ENCODE assay signal across 25 cellular contexts in the genomic region with DNA sequence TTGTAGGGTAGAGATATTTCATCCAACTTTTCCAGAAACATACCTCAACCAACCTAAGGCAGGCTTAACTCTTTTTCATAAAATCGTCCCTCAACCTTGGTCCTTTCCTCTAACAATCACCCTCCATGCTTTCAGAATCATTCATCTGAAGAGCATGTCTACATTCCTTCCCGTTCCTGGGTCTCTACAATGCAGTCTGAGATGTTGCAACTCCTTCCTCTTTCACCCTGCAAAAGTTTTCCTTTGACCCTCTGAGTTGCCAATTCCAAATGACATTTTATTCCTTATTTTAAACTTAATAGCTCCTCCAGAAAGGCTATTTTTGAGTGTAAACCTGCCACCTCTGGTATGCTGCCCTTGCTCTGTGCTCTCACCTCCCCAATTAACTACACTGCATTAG. TPM values are rescaled to one million over a fixed set of nuclear protein-coding genes. Genes with fewer than 3 reads are reported as not detected.
DNase-seq lines count a peak whose midpoint lies in the region; ATAC-seq, FAIRE-seq and TF ChIP-seq lines count a peak whose summit lies in the region.
"Had no signal": no experiment of that assay in that cellular context is flagged by ENCODE, and none has a peak within 500 bp of the region (broad histone marks: within the 10 kb centered on the region; RNA-seq: fewer than 3 reads in every experiment).

No MANE protein-coding gene starts in this region.

- H3K36me3 ChIP-seq in OCI-LY7 (ENCODE audit: insufficient read depth, low read length) (peaks cover 58% of the 10 kb centered on the region), HepG2 (replicated peaks in 1 of 2; ENCODE audit: control insufficient read depth in 1 of 2, insufficient read depth in 2 of 2, low read length in 2 of 2) (no peaks in the 10 kb centered on the region)
- H3K36me3 ChIP-seq: ascending aorta, HAP-1, left lung, stomach, thyroid gland had no signal

- H2AFZ ChIP-seq in OCI-LY7 (ENCODE audit: low read length) (peak overlapping the region; percentile 1; the same call in 1 of the 2 replicates), HepG2 (ENCODE audit: low read length) (no peak overlapping the region)

- H3K4me1 ChIP-seq in OCI-LY7 (ENCODE audit: insufficient read depth, low read length, poor library complexity, severe bottlenecking) (peaks cover 98% of the 10 kb centered on the region), HepG2 (ENCODE audit: insufficient read depth, low read length) (peaks cover 34% of the 10 kb centered on the region)
- H3K4me1 ChIP-seq: ascending aorta, HAP-1, thyroid gland had no signal

- FAIRE-seq in GM19239 (lab: Jason Lieb, UNC): peak; percentile 67
- no peak for FAIRE-seq in HepG2 (lab: Jason Lieb, UNC)
- FAIRE-seq: G401.6, HTR-8/SVneo had no signal

- H3K27ac ChIP-seq in OCI-LY7 (ENCODE audit: low read depth, low read length, poor library complexity, severe bottlenecking): peak overlapping the region; percentile 58
- H3K27ac ChIP-seq in HepG2 (ENCODE audit: extremely low read length, insufficient read depth, low read length): no peak overlapping the region
- H3K27ac ChIP-seq: ascending aorta, stomach, thyroid gland, VCaP had no signal

- peaks cover 74% of the 10 kb centered on the region for H3K79me2 ChIP-seq in OCI-LY7 (ENCODE audit: insufficient read depth, low read depth, low read length)
- H3K79me2 ChIP-seq in HepG2 (ENCODE audit: insufficient read depth, low read length): no peaks in the 10 kb centered on the region

- no peaks in the 10 kb centered on the region for H3K9me3 ChIP-seq in OCI-LY7 (ENCODE audit: low read length)
- H3K9me3 ChIP-seq in HepG2 (ENCODE audit: low read length): no peaks in the 10 kb centered on the region
- H3K9me3 ChIP-seq: ascending aorta, HAP-1, left lung, stomach, thyroid gland had no signal

- TF ChIP-seq RAD21 in HepG2 (CRISPR knock-in tag; IDR thresholded peaks at IDR 0.05): no peak

- no peaks in the 10 kb centered on the region for H3K9me2 ChIP-seq in OCI-LY7 (ENCODE audit: insufficient read depth, low read length)

- no peak overlapping the region for H3K9ac ChIP-seq in HepG2 (ENCODE audit: insufficient read depth, low read depth, low read length)

- POLR2A ChIA-PET in OCI-LY7 (lab: Charles Lee) (interaction anchor here (0.6 to 2.9 kb wide), 5 partner anchors 8 to 20 kb away, joined by 3 to 14 read pairs (median 4); no protein-coding TSS in a partner anchor), HepG2 (lab: Yijun Ruan, JAX) (no interaction called here)

- TF ChIP-seq CTCF in OCI-LY7 (conservative IDR thresholded peaks at IDR 0.05; ENCODE audit: low read length) (no peak), HepG2 (CRISPR knock-in tag; IDR thresholded peaks at IDR 0.05) (no peak)

- H4K20me1 ChIP-seq in OCI-LY7 (ENCODE audit: insufficient read depth, low read length) (no peaks in the 10 kb centered on the region), HepG2 (ENCODE audit: insufficient read depth, low read length) (no peaks in the 10 kb centered on the region)

- no peak for TF ChIP-seq EP300 in HepG2 (IDR thresholded peaks at IDR 0.05; ENCODE audit: low read depth in 2 of 2, low read length in 2 of 2)
- no peak for TF ChIP-seq EP300 in HepG2 (CRISPR knock-in tag; IDR thresholded peaks at IDR 0.05; ENCODE audit: borderline replicate concordance)

- no peak for TF ChIP-seq POLR2A in HepG2 (IDR thresholded peaks at IDR 0.05; ENCODE audit: insufficient read depth in 1 of 2, low read depth in 2 of 2, low read length in 2 of 2)

- no peaks in the 10 kb centered on the region for H3K27me3 ChIP-seq in HepG2 (ENCODE audit: control insufficient read depth in 1 of 2, insufficient read depth in 2 of 2, low read length in 2 of 2)
- H3K27me3 ChIP-seq: ascending aorta, left lung, stomach, thyroid gland had no signal

- in situ Hi-C loops in HepG2 (cut with HindIII; ENCODE audit: extremely low pct_ligation_motif_present, low pct_unique_long_range_greater_than_20kb): no loop called here

- H3K4me2 ChIP-seq in OCI-LY7 (ENCODE audit: low read length) (peak overlapping the region; percentile 63), HepG2 (ENCODE audit: low read depth, low read length) (no peak overlapping the region)

- DNase-seq in AML-193 (lab: John Stamatoyannopoulos, UW) (peak; percentile 62 to 65), GM19239 (ENCODE audit: insufficient read length, low spot score) (no peak), OCI-LY7 (ENCODE audit: low spot score) (no peak), HepG2 (ENCODE audit: low spot score) (no peak), NCI-H2029 (lab: John Stamatoyannopoulos, UW) (no peak), H4 (ENCODE audit: low spot score) (no peak)
- DNase-seq: activated CD4-positive, alpha-beta T cell treated with anti-CD3 and anti-CD28 coated beads for 4 hours; activated effector memory CD4-positive, alpha-beta T cell treated with anti-CD3 and anti-CD28 coated beads, Interleukin-2, amount 50 U/mL, for 16 hours; activated naive CD8-positive, alpha-beta T cell treated with anti-CD3 and anti-CD28 coated beads for 36 hours; caudate nucleus; DMS53; left lung; naive thymus-derived CD8-positive, alpha-beta T cell; NCI-H1092 treated with DMSO at 0.1 percent for 48 hours; NCI-H187 treated with DMSO at 0.1 percent for 48 hours; NCI-H226; stomach; thyroid gland had no signal

- BruUV-seq in OCI-LY7 (replicated peaks; lab: Mats Ljungman, UMichigan): no TSS peak
- BruUV-seq in HepG2 (replicated peaks; lab: Mats Ljungman, UMichigan): no TSS peak

- CTCF ChIA-PET in OCI-LY7 (lab: Charles Lee; ENCODE audit: unreplicated experiment) (no interaction called here), HepG2 (lab: Yijun Ruan, JAX; ENCODE audit: low intra/inter-chr PET ratio, low total read pairs) (no interaction called here)

- WGBS in HepG2 (ENCODE audit: low lambda C conversion rate): 3% methylated on average over 2 of the region's 2 CpGs

- no peak for ATAC-seq in HepG2
- no peak for ATAC-seq in GM18870 (IDR thresholded peaks at IDR 0.05; ENCODE audit: unreplicated experiment)
- ATAC-seq in GM19023 (IDR thresholded peaks at IDR 0.05; ENCODE audit: unreplicated experiment): no peak
- ATAC-seq: left lung; naive thymus-derived CD8-positive, alpha-beta T cell had no signal

- H3K4me3 ChIP-seq in OCI-LY7 (ENCODE audit: low read depth, low read length, poor library complexity, severe bottlenecking) (peak overlapping the region; percentile 6), HepG2 (replicated peaks in 1 of 3; ENCODE audit: insufficient read depth in 1 of 3, low read depth in 2 of 3, low read length in 3 of 3) (no peak overlapping the region)
- H3K4me3 ChIP-seq: ascending aorta, HAP-1, left lung, stomach, thyroid gland had no signal

- intact Hi-C loops in OCI-LY7 (cut with micrococcal nuclease; ENCODE audit: unreplicated experiment) (no loop called here), HepG2 (cut with micrococcal nuclease; ENCODE audit: unreplicated experiment) (no loop called here)

RNA-seq across cellular contexts. Expression of a gene that starts 16.7 kb away (rescaled TPM):
- 30.6 and 32.7 TPM in 2 replicates for total RNA-seq in OCI-LY7 (2014; rRNA removed; shearing (Covaris generic))
- total RNA-seq in OCI-LY7 (2022) (50.0 and 59.2 TPM in 2 replicates), HepG2 (2016; rRNA removed; fragmentation: Illumina TruSeq; extraction: Trizol) (0.07 and 0.13 TPM in 2 replicates)
- total RNA-seq in HepG2 (2016; cell fraction: cytosol; rRNA removed; fragmentation: Illumina TruSeq; extraction: Trizol; ENCODE audit: low read depth): not detected in 2 replicates
- 0.17 TPM in 1 of 2 replicates, not detected in the other for total RNA-seq in HepG2 (2016; cell fraction: insoluble cytoplasmic fraction; rRNA removed; fragmentation: Illumina TruSeq; extraction: Trizol)
- total RNA-seq in HepG2 (2016; cell fraction: membrane; rRNA removed; fragmentation: Illumina TruSeq; extraction: Trizol): 0.10 and 0.15 TPM in 2 replicates
- total RNA-seq in HepG2 (2016; cell fraction: nucleus; rRNA removed; fragmentation: Illumina TruSeq; extraction: Trizol): 0.38 TPM in 1 of 2 replicates, not detected in the other
- polyA plus RNA-seq in HepG2 (2011; rRNA removed): 0.63 and 1.1 TPM in 2 replicates
- polyA plus RNA-seq in HepG2 (2011; cell fraction: cytosol; rRNA removed): 0.94 and 1.3 TPM in 2 replicates
- 2.3 and 2.5 TPM in 2 replicates for polyA plus RNA-seq in HepG2 (2011; cell fraction: nucleus; rRNA removed)
- 1.3 and 1.7 TPM in 2 replicates for polyA plus RNA-seq in HepG2 (2012)
- polyA plus RNA-seq in HepG2 (2016; cell fraction: cytosol; fragmentation: Illumina TruSeq; extraction: Trizol; ENCODE audit: low read depth): not detected in 2 replicates
- polyA plus RNA-seq in HepG2 (2016; cell fraction: insoluble cytoplasmic fraction; fragmentation: Illumina TruSeq; extraction: Trizol; ENCODE audit: low read depth): 0.19 and 0.40 TPM in 2 replicates
- polyA plus RNA-seq in HepG2 (2016; cell fraction: membrane; fragmentation: Illumina TruSeq; extraction: Trizol; ENCODE audit: low read depth): 0.23 and 0.27 TPM in 2 replicates
- not detected in 2 replicates for polyA plus RNA-seq in HepG2 (2016; cell fraction: nucleus; fragmentation: Illumina TruSeq; extraction: Trizol; ENCODE audit: insufficient read depth, low read depth)
- 1.2 and 3.2 TPM in 2 replicates for polyA minus RNA-seq in HepG2 (2011; rRNA and poly(A)+ RNA removed; ENCODE audit: low replicate concordance)
- 0.44 TPM in 1 of 2 replicates, not detected in the other for polyA minus RNA-seq in HepG2 (2011; cell fraction: cytosol; rRNA and poly(A)+ RNA removed)
- polyA minus RNA-seq in HepG2 (2011; cell fraction: nucleus; rRNA and poly(A)+ RNA removed): 0.50 and 0.90 TPM in 2 replicates
- total RNA-seq in H4 (2014; rRNA removed; shearing (Covaris generic)): 13.6 and 13.9 TPM in 2 replicates

RNA-seq across cellular contexts. Expression of a gene that starts 31.2 kb away (rescaled TPM):
- 100 and 126 TPM in 2 replicates for total RNA-seq in OCI-LY7 (2014; rRNA removed; shearing (Covaris generic))
- 164 and 181 TPM in 2 replicates for total RNA-seq in OCI-LY7 (2022)
- 329 and 420 TPM in 2 replicates for total RNA-seq in HepG2 (2016; rRNA removed; fragmentation: Illumina TruSeq; extraction: Trizol)
- 142 and 155 TPM in 2 replicates for total RNA-seq in HepG2 (2016; cell fraction: cytosol; rRNA removed; fragmentation: Illumina TruSeq; extraction: Trizol; ENCODE audit: low read depth)
- total RNA-seq in HepG2 (2016; cell fraction: insoluble cytoplasmic fraction; rRNA removed; fragmentation: Illumina TruSeq; extraction: Trizol): 341 and 464 TPM in 2 replicates
- 156 and 160 TPM in 2 replicates for total RNA-seq in HepG2 (2016; cell fraction: membrane; rRNA removed; fragmentation: Illumina TruSeq; extraction: Trizol)
- 109 and 136 TPM in 2 replicates for total RNA-seq in HepG2 (2016; cell fraction: nucleus; rRNA removed; fragmentation: Illumina TruSeq; extraction: Trizol)
- polyA plus RNA-seq in HepG2 (2011; rRNA removed): 118 and 123 TPM in 2 replicates
- polyA plus RNA-seq in HepG2 (2011; cell fraction: cytosol; rRNA removed): 96.8 and 121 TPM in 2 replicates
- 57.8 and 65.3 TPM in 2 replicates for polyA plus RNA-seq in HepG2 (2011; cell fraction: nucleus; rRNA removed)
- polyA plus RNA-seq in HepG2 (2012): 191 and 236 TPM in 2 replicates
- polyA plus RNA-seq in HepG2 (2016; cell fraction: cytosol; fragmentation: Illumina TruSeq; extraction: Trizol; ENCODE audit: low read depth): 177 and 226 TPM in 2 replicates
- 443 and 518 TPM in 2 replicates for polyA plus RNA-seq in HepG2 (2016; cell fraction: insoluble cytoplasmic fraction; fragmentation: Illumina TruSeq; extraction: Trizol; ENCODE audit: low read depth)
- polyA plus RNA-seq in HepG2 (2016; cell fraction: membrane; fragmentation: Illumina TruSeq; extraction: Trizol; ENCODE audit: low read depth): 154 and 175 TPM in 2 replicates
- 256 and 271 TPM in 2 replicates for polyA plus RNA-seq in HepG2 (2016; cell fraction: nucleus; fragmentation: Illumina TruSeq; extraction: Trizol; ENCODE audit: insufficient read depth, low read depth)
- 17.7 and 30.4 TPM in 2 replicates for polyA minus RNA-seq in HepG2 (2011; rRNA and poly(A)+ RNA removed; ENCODE audit: low replicate concordance)
- 72.9 and 76.8 TPM in 2 replicates for polyA minus RNA-seq in HepG2 (2011; cell fraction: cytosol; rRNA and poly(A)+ RNA removed)
- polyA minus RNA-seq in HepG2 (2011; cell fraction: nucleus; rRNA and poly(A)+ RNA removed): 33.7 and 36.6 TPM in 2 replicates
- total RNA-seq in H4 (2014; rRNA removed; shearing (Covaris generic)): 130 and 189 TPM in 2 replicates

RNA-seq across cellular contexts. Expression of a gene that starts 32.0 kb away (rescaled TPM):
- 128 and 153 TPM in 2 replicates for total RNA-seq in OCI-LY7 (2014; rRNA removed; shearing (Covaris generic))
- total RNA-seq in OCI-LY7 (2022) (141 and 150 TPM in 2 replicates), HepG2 (2016; rRNA removed; fragmentation: Illumina TruSeq; extraction: Trizol) (216 and 230 TPM in 2 replicates)
- total RNA-seq in HepG2 (2016; cell fraction: cytosol; rRNA removed; fragmentation: Illumina TruSeq; extraction: Trizol; ENCODE audit: low read depth): 92.0 and 105 TPM in 2 replicates
- total RNA-seq in HepG2 (2016; cell fraction: insoluble cytoplasmic fraction; rRNA removed; fragmentation: Illumina TruSeq; extraction: Trizol): 222 and 225 TPM in 2 replicates
- total RNA-seq in HepG2 (2016; cell fraction: membrane; rRNA removed; fragmentation: Illumina TruSeq; extraction: Trizol): 260 and 273 TPM in 2 replicates
- 197 and 215 TPM in 2 replicates for total RNA-seq in HepG2 (2016; cell fraction: nucleus; rRNA removed; fragmentation: Illumina TruSeq; extraction: Trizol)
- polyA plus RNA-seq in HepG2 (2011; rRNA removed): 559 and 589 TPM in 2 replicates
- polyA plus RNA-seq in HepG2 (2011; cell fraction: cytosol; rRNA removed): 516 and 523 TPM in 2 replicates
- polyA plus RNA-seq in HepG2 (2011; cell fraction: nucleus; rRNA removed): 726 and 748 TPM in 2 replicates
- 375 and 450 TPM in 2 replicates for polyA plus RNA-seq in HepG2 (2012)
- polyA plus RNA-seq in HepG2 (2016; cell fraction: cytosol; fragmentation: Illumina TruSeq; extraction: Trizol; ENCODE audit: low read depth): 179 and 202 TPM in 2 replicates
- 319 and 338 TPM in 2 replicates for polyA plus RNA-seq in HepG2 (2016; cell fraction: insoluble cytoplasmic fraction; fragmentation: Illumina TruSeq; extraction: Trizol; ENCODE audit: low read depth)
- polyA plus RNA-seq in HepG2 (2016; cell fraction: membrane; fragmentation: Illumina TruSeq; extraction: Trizol; ENCODE audit: low read depth): 363 and 438 TPM in 2 replicates
- polyA plus RNA-seq in HepG2 (2016; cell fraction: nucleus; fragmentation: Illumina TruSeq; extraction: Trizol; ENCODE audit: insufficient read depth, low read depth): 462 and 464 TPM in 2 replicates
- polyA minus RNA-seq in HepG2 (2011; rRNA and poly(A)+ RNA removed; ENCODE audit: low replicate concordance): 284 and 598 TPM in 2 replicates
- 252 and 275 TPM in 2 replicates for polyA minus RNA-seq in HepG2 (2011; cell fraction: cytosol; rRNA and poly(A)+ RNA removed)
- 335 and 404 TPM in 2 replicates for polyA minus RNA-seq in HepG2 (2011; cell fraction: nucleus; rRNA and poly(A)+ RNA removed)
- total RNA-seq in H4 (2014; rRNA removed; shearing (Covaris generic)): 106 and 132 TPM in 2 replicates

RNA-seq across cellular contexts. Expression of a gene that starts 37.9 kb away (rescaled TPM):
- total RNA-seq in OCI-LY7 (2014; rRNA removed; shearing (Covaris generic)): 2.8 TPM in 2 replicates
- total RNA-seq in OCI-LY7 (2022): 9.0 and 11.9 TPM in 2 replicates
- 1.6 and 5.2 TPM in 2 replicates for total RNA-seq in HepG2 (2016; rRNA removed; fragmentation: Illumina TruSeq; extraction: Trizol)
- 0.20 and 0.44 TPM in 2 replicates for total RNA-seq in HepG2 (2016; cell fraction: cytosol; rRNA removed; fragmentation: Illumina TruSeq; extraction: Trizol; ENCODE audit: low read depth)
- total RNA-seq in HepG2 (2016; cell fraction: insoluble cytoplasmic fraction; rRNA removed; fragmentation: Illumina TruSeq; extraction: Trizol): 2.1 and 5.2 TPM in 2 replicates
- total RNA-seq in HepG2 (2016; cell fraction: membrane; rRNA removed; fragmentation: Illumina TruSeq; extraction: Trizol): 0.71 and 0.79 TPM in 2 replicates
- total RNA-seq in HepG2 (2016; cell fraction: nucleus; rRNA removed; fragmentation: Illumina TruSeq; extraction: Trizol): 4.6 and 5.5 TPM in 2 replicates
- 9.8 and 11.3 TPM in 2 replicates for polyA plus RNA-seq in HepG2 (2011; rRNA removed)
- polyA plus RNA-seq in HepG2 (2011; cell fraction: cytosol; rRNA removed): 5.8 and 6.5 TPM in 2 replicates
- polyA plus RNA-seq in HepG2 (2011; cell fraction: nucleus; rRNA removed): 25.6 and 29.7 TPM in 2 replicates
- polyA plus RNA-seq in HepG2 (2012): 4.8 and 11.1 TPM in 2 replicates
- polyA plus RNA-seq in HepG2 (2016; cell fraction: cytosol; fragmentation: Illumina TruSeq; extraction: Trizol; ENCODE audit: low read depth): 0.14 and 0.26 TPM in 2 replicates
- 1.7 and 2.1 TPM in 2 replicates for polyA plus RNA-seq in HepG2 (2016; cell fraction: insoluble cytoplasmic fraction; fragmentation: Illumina TruSeq; extraction: Trizol; ENCODE audit: low read depth)
- polyA plus RNA-seq in HepG2 (2016; cell fraction: membrane; fragmentation: Illumina TruSeq; extraction: Trizol; ENCODE audit: low read depth): 0.27 and 0.44 TPM in 2 replicates
- polyA plus RNA-seq in HepG2 (2016; cell fraction: nucleus; fragmentation: Illumina TruSeq; extraction: Trizol; ENCODE audit: insufficient read depth, low read depth): 9.4 and 10.2 TPM in 2 replicates
- polyA minus RNA-seq in HepG2 (2011; rRNA and poly(A)+ RNA removed; ENCODE audit: low replicate concordance): 1.4 and 12.3 TPM in 2 replicates
- polyA minus RNA-seq in HepG2 (2011; cell fraction: cytosol; rRNA and poly(A)+ RNA removed): 2.5 and 3.8 TPM in 2 replicates
- polyA minus RNA-seq in HepG2 (2011; cell fraction: nucleus; rRNA and poly(A)+ RNA removed): 4.5 and 4.8 TPM in 2 replicates
- 268 and 298 TPM in 2 replicates for total RNA-seq in H4 (2014; rRNA removed; shearing (Covaris generic))
- polyA plus RNA-seq: naive thymus-derived CD8-positive, alpha-beta T cell had no signal

Comparison
In these comparisons a context has a peak if more than half of its experiments do, and no peak if none do; other contexts are left out.
1. DNase-seq: peak in AML-193 (2 of 2); none in GM19239 (single experiment), OCI-LY7 (single experiment), HepG2 (single experiment), NCI-H2029 (single experiment) and H4 (single experiment).
2. RNA of a gene that starts 16.7 kb away (total RNA-seq): 30.6 to 59.2 TPM in OCI-LY7 and 13.6 to 13.9 TPM in H4; 0.07 to 0.38 TPM in HepG2; every median in the first group is over 10 times any median in the second.